1 cellular context compared by ENCODE assay signal in genomic region chr18:11982981-11983380, GRCh38.
TF ChIP-seq lines count a peak whose summit lies in the region.

No MANE protein-coding gene starts in this region.

TF ChIP-seq in A549, 52 proteins besides CTCF, POLR2A, EP300 and RAD21 (continued from another document):
- TF ChIP-seq E2F6 (IDR thresholded peaks at IDR 0.05; ENCODE audit: borderline replicate concordance, low read depth) (no peak), EHF (CRISPR knock-in tag; IDR thresholded peaks at IDR 0.05) (no peak)
